Comparison of ENCODE assay signal across 11 cellular contexts in the genomic region with DNA sequence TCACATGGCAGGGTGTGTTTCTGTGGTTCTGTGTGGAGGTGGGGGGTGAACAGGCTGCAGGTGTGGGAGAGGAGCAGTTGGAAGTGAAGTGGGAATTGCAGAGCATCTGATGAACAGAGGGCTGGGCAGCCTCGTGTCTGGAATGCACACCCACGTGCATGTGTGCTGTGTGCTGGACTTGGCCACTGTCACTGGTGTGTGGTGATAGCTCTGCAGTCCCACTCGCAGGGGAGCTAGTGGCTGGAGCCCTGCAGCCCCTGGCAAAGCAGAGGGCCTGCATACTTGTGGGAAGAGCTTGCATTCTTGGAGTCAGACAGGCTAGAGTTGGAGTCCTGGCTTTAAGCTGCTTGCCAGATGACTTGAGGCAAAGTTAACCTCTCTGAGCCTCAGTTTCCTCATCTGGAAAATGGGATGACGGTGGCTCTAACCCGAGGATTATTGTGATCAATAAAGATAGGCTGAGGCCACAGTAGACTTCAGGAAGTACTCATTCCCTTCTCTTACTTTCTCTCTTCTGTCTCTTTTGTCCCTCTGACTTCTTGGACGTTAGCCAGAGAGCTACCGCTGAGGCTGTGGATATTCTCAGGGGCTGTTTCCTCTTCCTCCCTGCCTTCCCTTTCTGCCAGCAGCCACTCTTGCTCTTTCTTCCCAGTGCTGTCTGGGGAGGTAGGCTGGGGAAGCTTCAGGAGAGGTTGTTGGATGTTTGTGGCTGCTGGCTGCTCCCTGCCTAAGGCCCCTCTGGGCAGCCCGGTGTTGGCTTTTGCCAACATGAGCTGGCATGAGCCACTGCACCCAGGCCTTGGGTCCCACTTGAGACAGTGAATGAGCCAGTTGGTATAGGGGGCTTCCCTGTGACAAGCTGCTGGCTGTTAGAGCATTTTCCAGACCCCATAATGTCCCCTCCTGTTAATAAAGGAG. TPM values are rescaled to one million over a fixed set of nuclear protein-coding genes. Genes with fewer than 3 reads are reported as not detected.
A peak's percentile ranks its signal among the peaks of the same experiment; 100 is the strongest.
DNase-seq lines count a peak whose midpoint lies in the region; ATAC-seq and TF ChIP-seq lines count a peak whose summit lies in the region.
"Had no signal": no experiment of that assay in that cellular context is flagged by ENCODE, and none has a peak within 500 bp of the region (broad histone marks: within the 10 kb centered on the region; RNA-seq: fewer than 3 reads in every experiment).

No MANE protein-coding gene starts in this region.

- H3K36me3 ChIP-seq in MG63: peaks cover 27% of the 10 kb centered on the region
- H3K36me3 ChIP-seq in brain microvascular endothelial cell (replicated peaks): peaks cover 14% of the 10 kb centered on the region
- peaks cover 0 to 29% of the 10 kb centered on the region in 2 donors for H3K36me3 ChIP-seq in left lung
- H3K36me3 ChIP-seq: Peyer's patch had no signal

- ATAC-seq in GM19328 (IDR thresholded peaks at IDR 0.05; ENCODE audit: unreplicated experiment) (no peak), left lung (no peak)
- ATAC-seq: naive thymus-derived CD8-positive, alpha-beta T cell had no signal

- intact Hi-C loops in left lung (cut with DNase I): no loop called here

- no peaks in the 10 kb centered on the region for H3K4me1 ChIP-seq in left lung
- H3K4me1 ChIP-seq: Peyer's patch had no signal

- TF ChIP-seq CTCF in brain microvascular endothelial cell (IDR thresholded peaks at IDR 0.05; ENCODE audit: low read depth, low read length, missing control alignments) (no peak), left lung (IDR thresholded peaks at IDR 0.05) (no peak)

- H3K27me3 ChIP-seq in MG63 (no peaks in the 10 kb centered on the region), brain microvascular endothelial cell (replicated peaks) (no peaks in the 10 kb centered on the region), left lung (no peaks in the 10 kb centered on the region)
- H3K27me3 ChIP-seq: Peyer's patch had no signal

- peak; percentile 80 for DNase-seq in EH (ENCODE audit: low read depth)
- peak; percentile 8 for DNase-seq in MG63
- DNase-seq in brain microvascular endothelial cell: peak; percentile 31
- DNase-seq in medulla oblongata (ENCODE audit: extremely low spot score): peak; percentile 37
- DNase-seq in left lung: no peak
- no peak for DNase-seq in SW480 (ENCODE audit: low spot score)
- no peak for DNase-seq in NCI-H526 (lab: John Stamatoyannopoulos, UW)
- DNase-seq: naive thymus-derived CD8-positive, alpha-beta T cell; NCI-H2081 treated with DMSO at 0.1 percent for 48 hours; Peyer's patch had no signal

- no peak overlapping the region for H3K27ac ChIP-seq in brain microvascular endothelial cell
- H3K27ac ChIP-seq in left lung: no peak overlapping the region
- H3K27ac ChIP-seq: Peyer's patch had no signal

- no peak overlapping the region for H3K4me3 ChIP-seq in MG63
- H3K4me3 ChIP-seq in brain microvascular endothelial cell (ENCODE audit: low read depth, low read length): no peak overlapping the region
- no peak overlapping the region for H3K4me3 ChIP-seq in left lung
- H3K4me3 ChIP-seq: Peyer's patch had no signal

- H3K9me3 ChIP-seq in MG63 (no peaks in the 10 kb centered on the region), left lung (no peaks in the 10 kb centered on the region)
- H3K9me3 ChIP-seq: Peyer's patch had no signal

- in situ Hi-C loops in brain microvascular endothelial cell (cut with HindIII; ENCODE audit: low pct_ligation_motif_present, low sequenced_read_pairs): no loop called here

RNA-seq across cellular contexts. Expression of a gene that starts 18.3 kb away (rescaled TPM):
- 182 and 230 TPM in 2 replicates for total RNA-seq in MG63 (2014; rRNA removed; shearing (Covaris generic); ENCODE audit: low replicate concordance)
- 10 to 100 TPM; 15.9 to 39.4 TPM for total RNA-seq in left lung

Comparison
In these comparisons a context has a peak if more than half of its experiments do, and no peak if none do; other contexts are left out.
1. DNase-seq: peak in EH (single experiment), MG63 (single experiment), brain microvascular endothelial cell (single experiment) and medulla oblongata (single experiment); none in left lung (0 of 2), SW480 (single experiment) and NCI-H526 (0 of 2).